1 cellular context compared by ENCODE assay signal in genomic region chr5:42950091-42950465, GRCh38.
TF ChIP-seq lines count a peak whose summit lies in the region.

No MANE protein-coding gene starts in this region.

TF ChIP-seq in K562, 482 proteins besides CTCF, POLR2A, EP300 and RAD21 (continued from another document):
- no peak for TF ChIP-seq HDGF (IDR thresholded peaks at IDR 0.05)
- TF ChIP-seq PCBP1 (IDR thresholded peaks at IDR 0.05; ENCODE audit: low read depth, low read length, poor library complexity, severe bottlenecking), result no peak
- no peak for TF ChIP-seq RBM14 (IDR thresholded peaks at IDR 0.05; ENCODE audit: borderline replicate concordance, insufficient read depth, low read depth, low read length)
- TF ChIP-seq, protein P1, sequence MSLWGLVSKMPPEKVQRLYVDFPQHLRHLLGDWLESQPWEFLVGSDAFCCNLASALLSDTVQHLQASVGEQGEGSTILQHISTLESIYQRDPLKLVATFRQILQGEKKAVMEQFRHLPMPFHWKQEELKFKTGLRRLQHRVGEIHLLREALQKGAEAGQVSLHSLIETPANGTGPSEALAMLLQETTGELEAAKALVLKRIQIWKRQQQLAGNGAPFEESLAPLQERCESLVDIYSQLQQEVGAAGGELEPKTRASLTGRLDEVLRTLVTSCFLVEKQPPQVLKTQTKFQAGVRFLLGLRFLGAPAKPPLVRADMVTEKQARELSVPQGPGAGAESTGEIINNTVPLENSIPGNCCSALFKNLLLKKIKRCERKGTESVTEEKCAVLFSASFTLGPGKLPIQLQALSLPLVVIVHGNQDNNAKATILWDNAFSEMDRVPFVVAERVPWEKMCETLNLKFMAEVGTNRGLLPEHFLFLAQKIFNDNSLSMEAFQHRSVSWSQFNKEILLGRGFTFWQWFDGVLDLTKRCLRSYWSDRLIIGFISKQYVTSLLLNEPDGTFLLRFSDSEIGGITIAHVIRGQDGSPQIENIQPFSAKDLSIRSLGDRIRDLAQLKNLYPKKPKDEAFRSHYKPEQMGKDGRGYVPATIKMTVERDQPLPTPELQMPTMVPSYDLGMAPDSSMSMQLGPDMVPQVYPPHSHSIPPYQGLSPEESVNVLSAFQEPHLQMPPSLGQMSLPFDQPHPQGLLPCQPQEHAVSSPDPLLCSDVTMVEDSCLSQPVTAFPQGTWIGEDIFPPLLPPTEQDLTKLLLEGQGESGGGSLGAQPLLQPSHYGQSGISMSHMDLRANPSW (CRISPR knock-in tag; IDR thresholded peaks at IDR 0.05), result no peak
- TF ChIP-seq, protein P2, sequence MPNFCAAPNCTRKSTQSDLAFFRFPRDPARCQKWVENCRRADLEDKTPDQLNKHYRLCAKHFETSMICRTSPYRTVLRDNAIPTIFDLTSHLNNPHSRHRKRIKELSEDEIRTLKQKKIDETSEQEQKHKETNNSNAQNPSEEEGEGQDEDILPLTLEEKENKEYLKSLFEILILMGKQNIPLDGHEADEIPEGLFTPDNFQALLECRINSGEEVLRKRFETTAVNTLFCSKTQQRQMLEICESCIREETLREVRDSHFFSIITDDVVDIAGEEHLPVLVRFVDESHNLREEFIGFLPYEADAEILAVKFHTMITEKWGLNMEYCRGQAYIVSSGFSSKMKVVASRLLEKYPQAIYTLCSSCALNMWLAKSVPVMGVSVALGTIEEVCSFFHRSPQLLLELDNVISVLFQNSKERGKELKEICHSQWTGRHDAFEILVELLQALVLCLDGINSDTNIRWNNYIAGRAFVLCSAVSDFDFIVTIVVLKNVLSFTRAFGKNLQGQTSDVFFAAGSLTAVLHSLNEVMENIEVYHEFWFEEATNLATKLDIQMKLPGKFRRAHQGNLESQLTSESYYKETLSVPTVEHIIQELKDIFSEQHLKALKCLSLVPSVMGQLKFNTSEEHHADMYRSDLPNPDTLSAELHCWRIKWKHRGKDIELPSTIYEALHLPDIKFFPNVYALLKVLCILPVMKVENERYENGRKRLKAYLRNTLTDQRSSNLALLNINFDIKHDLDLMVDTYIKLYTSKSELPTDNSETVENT (CRISPR knock-in tag; IDR thresholded peaks at IDR 0.05), result no peak
- no peak for TF ChIP-seq PHF21A (IDR thresholded peaks at IDR 0.05; ENCODE audit: borderline replicate concordance, low read depth)
- no peak for TF ChIP-seq MYBL2 (IDR thresholded peaks at IDR 0.05; ENCODE audit: low read depth)
- TF ChIP-seq MYBL2 (CRISPR knock-in tag; IDR thresholded peaks at IDR 0.05; ENCODE audit: borderline replicate concordance), result no peak
- TF ChIP-seq, protein P3, sequence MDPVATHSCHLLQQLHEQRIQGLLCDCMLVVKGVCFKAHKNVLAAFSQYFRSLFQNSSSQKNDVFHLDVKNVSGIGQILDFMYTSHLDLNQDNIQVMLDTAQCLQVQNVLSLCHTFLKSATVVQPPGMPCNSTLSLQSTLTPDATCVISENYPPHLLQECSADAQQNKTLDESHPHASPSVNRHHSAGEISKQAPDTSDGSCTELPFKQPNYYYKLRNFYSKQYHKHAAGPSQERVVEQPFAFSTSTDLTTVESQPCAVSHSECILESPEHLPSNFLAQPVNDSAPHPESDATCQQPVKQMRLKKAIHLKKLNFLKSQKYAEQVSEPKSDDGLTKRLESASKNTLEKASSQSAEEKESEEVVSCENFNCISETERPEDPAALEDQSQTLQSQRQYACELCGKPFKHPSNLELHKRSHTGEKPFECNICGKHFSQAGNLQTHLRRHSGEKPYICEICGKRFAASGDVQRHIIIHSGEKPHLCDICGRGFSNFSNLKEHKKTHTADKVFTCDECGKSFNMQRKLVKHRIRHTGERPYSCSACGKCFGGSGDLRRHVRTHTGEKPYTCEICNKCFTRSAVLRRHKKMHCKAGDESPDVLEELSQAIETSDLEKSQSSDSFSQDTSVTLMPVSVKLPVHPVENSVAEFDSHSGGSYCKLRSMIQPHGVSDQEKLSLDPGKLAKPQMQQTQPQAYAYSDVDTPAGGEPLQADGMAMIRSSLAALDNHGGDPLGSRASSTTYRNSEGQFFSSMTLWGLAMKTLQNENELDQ (CRISPR knock-in tag; IDR thresholded peaks at IDR 0.05; ENCODE audit: borderline replicate concordance), result no peak
